Comparison of ENCODE assay signal across 9 cellular contexts in genomic region chr10:126969310-126969709, GRCh38.
DNase-seq lines count a peak whose midpoint lies in the region; ATAC-seq and TF ChIP-seq lines count a peak whose summit lies in the region.
"Had no signal": no experiment of that assay in that cellular context is flagged by ENCODE, and none has a peak within 500 bp of the region (broad histone marks: within the 10 kb centered on the region; RNA-seq: fewer than 3 reads in every experiment).

No MANE protein-coding gene starts in this region.

- H3K4me3 ChIP-seq in epithelial cell of proximal tubule (ENCODE audit: low read depth, low read length) (no peak overlapping the region), osteoblast (ENCODE audit: insufficient read depth, low read length) (no peak overlapping the region), uterus (no peak overlapping the region)

- H3K36me3 ChIP-seq in osteoblast (ENCODE audit: insufficient read depth, low read length), result peaks cover 9% of the 10 kb centered on the region
- no peaks in the 10 kb centered on the region for H3K36me3 ChIP-seq in uterus

- H3K27me3 ChIP-seq in osteoblast (ENCODE audit: insufficient read depth, low read length), result no peaks in the 10 kb centered on the region
- no peaks in the 10 kb centered on the region for H3K27me3 ChIP-seq in uterus

- H3K27ac ChIP-seq in osteoblast (ENCODE audit: low read depth, low read length) (no peak overlapping the region), uterus (no peak overlapping the region)

- DNase-seq in ELF-1 (ENCODE audit: low read depth, low spot score) (peak; percentile 84), NCI-H748 treated with DMSO at 0.1 percent for 48 hours (lab: John Stamatoyannopoulos, UW) (peak; percentile 1), epithelial cell of proximal tubule (ENCODE audit: low read depth) (no peak), osteoblast (ENCODE audit: insufficient read length, low spot score, missing footprints) (no peak), GDM1 (lab: John Stamatoyannopoulos, UW) (no peak), uterus (no peak)
- no peak for DNase-seq in stimulated activated naive CD4-positive, alpha-beta T cell (lab: John Stamatoyannopoulos, UW)
- DNase-seq: activated CD4-positive, alpha-beta T cell treated with anti-CD3 and anti-CD28 coated beads for 4 hours had no signal

- no peak for ATAC-seq in GM21576 (IDR thresholded peaks at IDR 0.05; ENCODE audit: unreplicated experiment)

- no peaks in the 10 kb centered on the region for H3K9me3 ChIP-seq in osteoblast (ENCODE audit: low read depth, low read length)
- H3K9me3 ChIP-seq in uterus, result no peaks in the 10 kb centered on the region

- H3K4me2 ChIP-seq in osteoblast (ENCODE audit: insufficient read depth, low read length), result no peak overlapping the region

- H3K4me1 ChIP-seq in osteoblast (ENCODE audit: insufficient read depth, low read length), result peaks cover 23% of the 10 kb centered on the region
- H3K4me1 ChIP-seq in uterus, result no peaks in the 10 kb centered on the region

- intact Hi-C loops in uterus (cut with DNase I; ENCODE audit: low total_unique reads), result no loop called here

- no peak overlapping the region for H2AFZ ChIP-seq in osteoblast (ENCODE audit: low read length)

- H3K79me2 ChIP-seq in osteoblast (ENCODE audit: insufficient read depth, low read length), result peaks cover 71% of the 10 kb centered on the region

- H4K20me1 ChIP-seq in osteoblast (ENCODE audit: insufficient read depth, low read length), result peaks cover 33% of the 10 kb centered on the region

- TF ChIP-seq POLR2A in uterus (IDR thresholded peaks at IDR 0.05), result no peak

- TF ChIP-seq CTCF in epithelial cell of proximal tubule (conservative IDR thresholded peaks at IDR 0.05; ENCODE audit: low read depth, low read length), result peak; percentile 65
- TF ChIP-seq CTCF in osteoblast (IDR thresholded peaks at IDR 0.05; ENCODE audit: extremely low read depth, low read depth, low read length), result peak; percentile 25
- no peak for TF ChIP-seq CTCF in uterus (IDR thresholded peaks at IDR 0.05)

Comparison
In these comparisons a context has a peak if more than half of its experiments do, and no peak if none do; other contexts are left out.
1. DNase-seq: peak in ELF-1 (single experiment) and NCI-H748 treated with DMSO at 0.1 percent for 48 hours (single experiment); none in epithelial cell of proximal tubule (single experiment), osteoblast (single experiment), stimulated activated naive CD4-positive, alpha-beta T cell (0 of 6), GDM1 (single experiment) and uterus (0 of 2).
2. CTCF ChIP-seq: peak in epithelial cell of proximal tubule (single experiment) and osteoblast (single experiment); none in uterus (0 of 4).